ENCODE assay signal across 8 cellular contexts in the genomic region with DNA sequence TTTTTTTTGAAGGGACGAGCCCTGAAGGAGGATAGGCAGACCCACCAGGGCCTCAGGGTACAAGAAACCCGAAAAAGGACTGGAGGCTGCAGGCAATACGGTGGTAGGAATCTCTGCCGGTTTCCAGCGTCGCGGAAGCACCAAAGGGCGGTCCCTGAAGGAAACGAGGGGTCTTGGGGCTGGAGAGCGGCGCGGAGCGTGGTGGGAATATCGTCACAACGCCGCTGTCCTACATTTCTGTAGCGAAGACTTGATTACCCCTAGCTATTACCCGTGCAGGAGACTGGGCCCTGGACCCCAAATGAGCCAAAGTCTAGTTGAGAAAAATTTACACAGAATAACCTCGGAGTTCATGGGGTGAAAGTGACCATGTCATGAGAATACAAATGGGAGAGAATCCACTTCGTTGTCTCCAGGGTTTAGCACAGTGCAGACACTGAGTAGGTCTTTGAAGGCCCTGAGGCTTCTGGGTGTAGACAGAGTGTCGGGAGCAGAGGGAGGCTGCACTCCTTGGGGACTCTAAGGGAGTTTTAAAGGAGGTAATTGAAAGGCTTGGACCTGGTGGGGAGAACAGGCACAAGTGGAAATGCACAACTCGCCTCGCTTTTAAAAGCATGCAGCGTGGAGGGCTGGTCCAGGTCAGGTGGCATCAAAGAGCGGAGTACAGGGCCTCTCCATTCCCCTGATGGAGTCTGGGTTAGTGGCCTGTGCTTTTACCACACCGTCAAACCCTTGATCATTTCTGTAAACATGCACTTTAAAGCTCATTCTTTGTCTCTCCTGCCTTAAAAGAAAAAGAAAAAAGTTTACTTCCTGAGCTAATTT. TPM values are rescaled to one million over a fixed set of nuclear protein-coding genes. Genes with fewer than 3 reads are reported as not detected.
DNase-seq lines count a peak whose midpoint lies in the region; ATAC-seq, FAIRE-seq and TF ChIP-seq lines count a peak whose summit lies in the region.

No MANE protein-coding gene starts in this region.

- H3K4me3 Mint-ChIP-seq in CD8-positive, alpha-beta T cell = peak overlapping the region; percentile 96
- H3K4me3 Mint-ChIP-seq in stimulated activated naive CD8-positive, alpha-beta T cell treated with anti-CD3 and anti-CD28 coated beads, Interleukin-15, amount 100 ng/mL, for 72 hours = peak overlapping the region; percentile 93 to 99

- H3K27ac Mint-ChIP-seq in CD8-positive, alpha-beta T cell = peak overlapping the region; percentile 97
- peak overlapping the region; percentile 93 to 94 for H3K27ac Mint-ChIP-seq in stimulated activated naive CD8-positive, alpha-beta T cell treated with anti-CD3 and anti-CD28 coated beads, Interleukin-15, amount 100 ng/mL, for 72 hours

- peaks cover 14% of the 10 kb centered on the region for H3K36me3 Mint-ChIP-seq in CD8-positive, alpha-beta T cell

- no peak for TF ChIP-seq CTCF in CD8-positive, alpha-beta T cell (IDR thresholded peaks at IDR 0.05)
- TF ChIP-seq CTCF in GM12878 (IDR thresholded peaks at IDR 0.05 in 2 of 3, conservative IDR thresholded peaks at IDR 0.05 in 1 of 3; ENCODE audit: control insufficient read depth in 2 of 3, extremely low read depth in 1 of 3, insufficient read depth in 1 of 3, low read depth in 3 of 3, low read length in 3 of 3) (no peak), kidney epithelial cell (IDR thresholded peaks at IDR 0.05; ENCODE audit: insufficient read depth, low read length, poor library complexity, severe bottlenecking) (no peak)

- POLR2A ChIA-PET in CD8-positive, alpha-beta T cell (lab: Charles Lee) = interaction anchor here (0.7 to 5.5 kb wide), 11 partner anchors 8 to 111 kb away, joined by 3 to 40 read pairs (median 7); no protein-coding TSS in a partner anchor
- POLR2A ChIA-PET in GM12878 (lab: Charles Lee) = interaction anchor here (1.0 to 2.7 kb wide), 10 partner anchors 7 to 686 kb away, joined by 3 to 13 read pairs (median 6); partner anchors contain the start of genes MAB21L3 and TTF2

- no peak for TF ChIP-seq EP300 in GM12878 (IDR thresholded peaks at IDR 0.05; ENCODE audit: borderline replicate concordance in 1 of 2, control insufficient read depth in 1 of 2, low read depth in 2 of 2, low read length in 2 of 2)

- H3K79me2 ChIP-seq in GM12878 (ENCODE audit: control insufficient read depth, insufficient read depth, low read length) = peaks cover 64% of the 10 kb centered on the region

- H3K4me1 Mint-ChIP-seq in CD8-positive, alpha-beta T cell (ENCODE audit: low read depth) = peaks cover 58% of the 10 kb centered on the region
- peaks cover 61% of the 10 kb centered on the region for H3K4me1 Mint-ChIP-seq in stimulated activated naive CD8-positive, alpha-beta T cell treated with anti-CD3 and anti-CD28 coated beads, Interleukin-15, amount 100 ng/mL, for 72 hours

- peak overlapping the region; percentile 76 for H3K9ac ChIP-seq in GM12878 (ENCODE audit: control insufficient read depth, insufficient read depth, low read length)

- no peaks in the 10 kb centered on the region for H3K27me3 Mint-ChIP-seq in CD8-positive, alpha-beta T cell (ENCODE audit: low read depth)
- H3K27me3 Mint-ChIP-seq in stimulated activated naive CD8-positive, alpha-beta T cell treated with anti-CD3 and anti-CD28 coated beads, Interleukin-15, amount 100 ng/mL, for 72 hours = no peaks in the 10 kb centered on the region

- RAD21 ChIA-PET in GM12878 (lab: Charles Lee; ENCODE audit: unreplicated experiment) = interaction anchor here (1.0 to 5.4 kb wide), 8 partner anchors 10 to 686 kb away, joined by 3 to 30 read pairs (median 6); partner anchors contain the start of gene TTF2

- peak; percentile 5 for ATAC-seq in CD8-positive, alpha-beta T cell
- ATAC-seq in GM12878 = peak; percentile 3; the same call in 2 of the 3 replicates
- no peak for ATAC-seq in stimulated activated naive CD8-positive, alpha-beta T cell treated with anti-CD3 and anti-CD28 coated beads, Interleukin-15, amount 100 ng/mL, for 72 hours
- no peak for ATAC-seq in HG02870 (IDR thresholded peaks at IDR 0.05; ENCODE audit: unreplicated experiment)

- peak; percentile 12 for TF ChIP-seq POLR2A in GM12878 (IDR thresholded peaks at IDR 0.05; ENCODE audit: low read depth, low read length)

- H2AFZ ChIP-seq in GM12878 (ENCODE audit: control insufficient read depth, low read depth, low read length) = no peak overlapping the region

- CTCF ChIA-PET in CD8-positive, alpha-beta T cell (lab: Charles Lee) = interaction anchor here (1.0 to 2.6 kb wide), 5 partner anchors 10 to 235 kb away, joined by 3 to 17 read pairs (median 6); no protein-coding TSS in a partner anchor
- CTCF ChIA-PET in GM12878 (lab: Yijun Ruan, JAX) = interaction anchor here (0.8 to 3.9 kb wide), 11 partner anchors 9 to 276 kb away, joined by 3 to 18 read pairs (median 4); no protein-coding TSS in a partner anchor

- peak overlapping the region; percentile 92 for H3K27ac ChIP-seq in CD8-positive, alpha-beta T cell (ENCODE audit: low read depth, low read length)
- H3K27ac ChIP-seq in GM12878 (ENCODE audit: control insufficient read depth, insufficient read depth) = peak overlapping the region; percentile 96

- FAIRE-seq in GM12878 (lab: Jason Lieb, UNC) = no peak

- intact Hi-C loops in CD8-positive, alpha-beta T cell (cut with DNase I, micrococcal nuclease) = loop anchor here (5.0 to 10.0 kb wide), 13 partner anchors 47 to 1310 kb away; partner anchors contain the start of genes CD2 (in 1 of the 2), CD58 (in 1 of the 2), TENT5C (in 1 of the 2) and TTF2 (in 1 of the 2)
- intact Hi-C loops in GM12878 (cut with micrococcal nuclease; ENCODE audit: unreplicated experiment) = loop anchor here (5.0 kb wide), 3 partner anchors 147 to 688 kb away; partner anchors contain the start of gene TTF2

- H3K4me3 ChIP-seq in CD8-positive, alpha-beta T cell (ENCODE audit: low read depth, low read length) = peak overlapping the region; percentile 80
- H3K4me3 ChIP-seq in GM12878 (peak overlapping the region; percentile 95), kidney epithelial cell (ENCODE audit: low read depth, low read length) (peak overlapping the region; percentile 71)

- H3K9me3 ChIP-seq in CD8-positive, alpha-beta T cell (ENCODE audit: low read length) = no peaks in the 10 kb centered on the region
- no peaks in the 10 kb centered on the region for H3K9me3 ChIP-seq in GM12878 (replicated peaks; ENCODE audit: control insufficient read depth, insufficient read depth, low read length)

- peaks cover 52% of the 10 kb centered on the region for H3K4me1 ChIP-seq in CD8-positive, alpha-beta T cell (ENCODE audit: insufficient read depth, low read length)
- H3K4me1 ChIP-seq in GM12878 (ENCODE audit: control insufficient read depth, insufficient read depth, low read length) = peaks cover 16% of the 10 kb centered on the region; the same call in 1 of the 2 replicates

- SMC1A ChIA-PET in GM12878 (lab: Charles Lee; ENCODE audit: uncharacterized antibody, unreplicated experiment) = interaction anchor here (1.1 to 2.8 kb wide), 9 partner anchors 9 to 271 kb away, joined by 3 to 23 read pairs (median 7); no protein-coding TSS in a partner anchor

- no peaks in the 10 kb centered on the region for H4K20me1 ChIP-seq in GM12878 (ENCODE audit: control insufficient read depth, insufficient read depth)

- no peaks in the 10 kb centered on the region for H3K9me3 Mint-ChIP-seq in CD8-positive, alpha-beta T cell
- H3K9me3 Mint-ChIP-seq in stimulated activated naive CD8-positive, alpha-beta T cell treated with anti-CD3 and anti-CD28 coated beads, Interleukin-15, amount 100 ng/mL, for 72 hours = no peaks in the 10 kb centered on the region

- DNase-seq in CD8-positive, alpha-beta T cell = peak in 5 of 7 experiments; percentile 16 to 63 (median 37)
- peak; percentile 48 for DNase-seq in NAMALWA (ENCODE audit: low spot score)
- no peak for DNase-seq in GM12878 (ENCODE audit: low read depth, low spot score)
- no peak for DNase-seq in kidney epithelial cell (ENCODE audit: low read depth)
- DNase-seq in stimulated activated naive CD8-positive, alpha-beta T cell treated with anti-CD3 and anti-CD28 coated beads, Interleukin-15, amount 100 ng/mL, for 72 hours = peak; percentile 15 to 21
- DNase-seq in NCI-H1092 treated with DMSO at 0.1 percent for 48 hours (lab: John Stamatoyannopoulos, UW) = no peak
- DNase-seq in LoVo (ENCODE audit: low spot score) = no peak

- no TSS peak for BruUV-seq in GM12878 (replicated peaks; lab: Mats Ljungman, UMichigan)

- 2% methylated on average over 26 of the region's 26 CpGs for WGBS in GM12878 (ENCODE audit: insufficient coverage, insufficient replicate concordance, low lambda C conversion rate, missing lambda C conversion rate)

- in situ Hi-C loops in GM12878 (cut with MboI) = no loop called here

- no peak for TF ChIP-seq RAD21 in GM12878 (IDR thresholded peaks at IDR 0.05; ENCODE audit: insufficient read depth, low read depth, low read length)

- no peaks in the 10 kb centered on the region for H3K27me3 ChIP-seq in CD8-positive, alpha-beta T cell (ENCODE audit: insufficient read depth, low read length)
- H3K27me3 ChIP-seq in GM12878 (replicated peaks in 1 of 2; ENCODE audit: control insufficient read depth in 2 of 2, insufficient read depth in 2 of 2, low read length in 1 of 2) = 0 out of 4 replicates have a peak, but pooled peaks cover 0 to 8% of the 10 kb centered on the region in 2 experiments
- H3K27me3 ChIP-seq in kidney epithelial cell (ENCODE audit: control insufficient read depth, insufficient read depth, low read length) = no peaks in the 10 kb centered on the region

- H3K4me2 ChIP-seq in GM12878 (ENCODE audit: control insufficient read depth, insufficient read depth) = peak overlapping the region; percentile 89

- H3K36me3 ChIP-seq in CD8-positive, alpha-beta T cell (ENCODE audit: insufficient read depth, low read length) = no peaks in the 10 kb centered on the region
- no peaks in the 10 kb centered on the region for H3K36me3 ChIP-seq in GM12878 (ENCODE audit: control insufficient read depth in 2 of 2, insufficient read depth in 2 of 2, low read length in 1 of 2)
- peaks cover 2% of the 10 kb centered on the region for H3K36me3 ChIP-seq in kidney epithelial cell (ENCODE audit: control insufficient read depth, insufficient read depth, low read length)

RNA-seq across cellular contexts. Expression of gene ATP1A1, which starts 1.5 kb away (rescaled TPM):
- total RNA-seq in CD8-positive, alpha-beta T cell = 100 to 1,000 TPM; 204 to 211 TPM
- 448 and 474 TPM in 2 replicates for total RNA-seq in GM12878 (2013; cell fraction: nucleolus; rRNA removed)
- total RNA-seq in GM12878 (2014; rRNA removed) (247 and 262 TPM in 2 replicates), GM12878 (2014; rRNA removed; fragmentation: Illumina TruSeq; extraction: Trizol) (122 and 125 TPM in 2 replicates), GM12878 (2021) (359 and 374 TPM in 2 replicates), kidney epithelial cell (216 and 239 TPM in 2 replicates)
- polyA plus RNA-seq in GM12878 (2011; ENCODE audit: low read depth) = 247 TPM
- polyA plus RNA-seq in GM12878 (2011; rRNA removed) (472 and 566 TPM in 2 replicates), GM12878 (2014; fragmentation: Illumina TruSeq; extraction: Trizol) (348 and 375 TPM in 2 replicates), GM12878 (2014; fragmentation: Nextera tagmentation; extraction: Ambion mirVana) (100 to 1,000 TPM; 113 to 151 TPM), GM12878 (2014; rRNA removed) (324 and 340 TPM in 2 replicates), GM12878 (2016; fragmentation: Nextera tagmentation; extraction: Ambion mirVana) (100 to 1,000 TPM; 308 to 318 TPM)
- 544 and 594 TPM in 2 replicates for polyA plus RNA-seq in GM12878 (2011; cell fraction: cytosol; rRNA removed)
- 334 and 377 TPM in 2 replicates for polyA plus RNA-seq in GM12878 (2011; cell fraction: nucleus; rRNA removed)
- 277 and 312 TPM in 2 replicates for polyA plus RNA-seq in GM12878 (2012)
- polyA minus RNA-seq in GM12878 (2011; rRNA and poly(A)+ RNA removed) = 882 and 896 TPM in 2 replicates
- 201 and 236 TPM in 2 replicates for polyA minus RNA-seq in GM12878 (2011; cell fraction: cytosol; rRNA and poly(A)+ RNA removed)
- 193 and 239 TPM in 2 replicates for polyA minus RNA-seq in GM12878 (2011; cell fraction: nucleus; rRNA and poly(A)+ RNA removed)

Comparison
In these comparisons a context has a peak if more than half of its experiments do, and no peak if none do; other contexts are left out.
1. ATAC-seq: peak in CD8-positive, alpha-beta T cell (single experiment) and GM12878 (single experiment); none in stimulated activated naive CD8-positive, alpha-beta T cell treated with anti-CD3 and anti-CD28 coated beads, Interleukin-15, amount 100 ng/mL, for 72 hours (single experiment) and HG02870 (single experiment).
2. DNase-seq: peak in CD8-positive, alpha-beta T cell (5 of 7), NAMALWA (single experiment) and stimulated activated naive CD8-positive, alpha-beta T cell treated with anti-CD3 and anti-CD28 coated beads, Interleukin-15, amount 100 ng/mL, for 72 hours (2 of 2); none in GM12878 (single experiment), kidney epithelial cell (single experiment), NCI-H1092 treated with DMSO at 0.1 percent for 48 hours (single experiment) and LoVo (single experiment).
3. Peak in every context shown above with its lines, with median percentiles within 50 percentile points of each other: H3K4me3 ChIP-seq.